Comparison of ENCODE assay signal across 8 cellular contexts in the genomic region with DNA sequence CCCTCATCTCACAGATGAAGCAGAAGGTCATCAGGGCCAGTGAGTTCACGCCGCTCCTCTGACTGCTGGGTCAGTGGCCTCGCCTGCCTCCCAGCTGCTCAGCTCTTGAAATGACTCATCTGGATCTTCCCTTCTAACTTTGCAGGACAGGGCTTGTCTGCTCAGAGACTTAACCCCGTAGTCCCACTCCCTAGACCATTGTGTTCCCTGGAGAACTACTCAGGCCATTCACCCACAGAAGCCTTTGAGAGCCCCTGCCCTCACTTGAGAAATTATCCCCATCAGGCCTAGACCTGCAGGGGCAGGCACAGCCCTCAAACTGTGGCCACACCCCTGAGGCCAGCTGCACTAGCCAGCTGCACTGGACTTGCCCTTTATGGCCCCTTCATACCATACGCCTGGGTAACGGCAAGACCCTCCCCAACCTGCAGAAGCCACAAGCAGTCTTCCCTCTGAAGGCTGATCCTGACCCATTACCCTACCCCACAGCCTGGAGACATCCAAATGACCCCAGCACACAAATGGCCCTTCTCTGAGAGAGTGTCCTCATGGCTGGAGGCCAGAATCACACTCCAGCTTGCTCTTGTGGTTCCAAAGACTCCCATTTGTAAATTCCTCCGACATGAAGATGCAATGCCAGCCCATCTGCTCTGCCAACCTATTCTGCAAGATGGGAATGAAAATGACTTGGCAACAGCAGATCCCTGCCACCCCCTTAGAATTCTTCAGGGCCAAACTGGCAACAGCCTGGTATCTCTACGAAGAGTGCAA. TPM values are rescaled to one million over a fixed set of nuclear protein-coding genes. Genes with fewer than 3 reads are reported as not detected.
DNase-seq lines count a peak whose midpoint lies in the region; ATAC-seq, FAIRE-seq and TF ChIP-seq lines count a peak whose summit lies in the region.

No MANE protein-coding gene starts in this region.

- H4K20me1 ChIP-seq in astrocyte (ENCODE audit: insufficient read depth, low read length): no peaks in the 10 kb centered on the region

- peaks cover 13% of the 10 kb centered on the region for H3K4me1 ChIP-seq in astrocyte (ENCODE audit: insufficient read depth, low read length)

- H3K27ac Mint-ChIP-seq in astrocyte (ENCODE audit: unreplicated experiment) (peak overlapping the region; percentile 73), mesothelial cell of epicardium (no peak overlapping the region)

- no peaks in the 10 kb centered on the region for H3K9me3 ChIP-seq in astrocyte (ENCODE audit: insufficient read depth, low read depth, low read length)

- DNase-seq in astrocyte (ENCODE audit: low read depth) (no peak), left lobe of liver (ENCODE audit: low spot score) (no peak), mesothelial cell of epicardium (ENCODE audit: low spot score in 2 of 2, unreplicated experiment in 2 of 2) (no peak)
- DNase-seq in effector CD8-positive, alpha-beta T cell (lab: John Stamatoyannopoulos, UW): no peak
- no peak for DNase-seq in activated naive CD4-positive, alpha-beta T cell (lab: John Stamatoyannopoulos, UW)

- TF ChIP-seq CTCF in astrocyte (IDR thresholded peaks at IDR 0.05; ENCODE audit: insufficient read depth, low read depth, low read length) (no peak), mesothelial cell of epicardium (IDR thresholded peaks at IDR 0.05; ENCODE audit: unreplicated experiment) (no peak)

- H3K9ac ChIP-seq in astrocyte (ENCODE audit: low read length): no peak overlapping the region

- peak overlapping the region; percentile 18 for H3K4me2 ChIP-seq in astrocyte (ENCODE audit: low read length)

- H3K27ac ChIP-seq in astrocyte (ENCODE audit: low read depth, low read length): no peak overlapping the region

- no peaks in the 10 kb centered on the region for H3K79me2 ChIP-seq in astrocyte (ENCODE audit: insufficient read depth, low read length)

- no peaks in the 10 kb centered on the region for H3K27me3 ChIP-seq in astrocyte (ENCODE audit: insufficient read depth, low read length)

- H3K9me3 Mint-ChIP-seq in astrocyte (ENCODE audit: unreplicated experiment) (no peaks in the 10 kb centered on the region), mesothelial cell of epicardium (no peaks in the 10 kb centered on the region)

- H3K36me3 Mint-ChIP-seq in astrocyte (ENCODE audit: low read depth, unreplicated experiment): no peaks in the 10 kb centered on the region
- no peaks in the 10 kb centered on the region for H3K36me3 Mint-ChIP-seq in mesothelial cell of epicardium

- no peak overlapping the region for H2AFZ ChIP-seq in astrocyte (ENCODE audit: low read depth, low read length)

- H3K4me1 Mint-ChIP-seq in astrocyte (ENCODE audit: low read depth, unreplicated experiment) (peaks cover 43% of the 10 kb centered on the region), mesothelial cell of epicardium (peaks cover 32% of the 10 kb centered on the region)

- peak; percentile 50 for ATAC-seq in GM18502 (IDR thresholded peaks at IDR 0.05; ENCODE audit: poor library complexity, unreplicated experiment)
- peak; percentile 76 for ATAC-seq in HG02852 (IDR thresholded peaks at IDR 0.05; ENCODE audit: unreplicated experiment)
- ATAC-seq in left lobe of liver: peak; percentile 54
- ATAC-seq in GM19455 (IDR thresholded peaks at IDR 0.05; ENCODE audit: unreplicated experiment): no peak

- H3K4me3 ChIP-seq in astrocyte (ENCODE audit: insufficient read depth, low read depth, low read length): no peak overlapping the region

- no peak for FAIRE-seq in astrocyte (lab: Jason Lieb, UNC)

- H3K4me3 Mint-ChIP-seq in astrocyte (ENCODE audit: unreplicated experiment) (no peak overlapping the region), mesothelial cell of epicardium (no peak overlapping the region)

- H3K27me3 Mint-ChIP-seq in astrocyte (ENCODE audit: low read depth, unreplicated experiment): no peaks in the 10 kb centered on the region
- no peaks in the 10 kb centered on the region for H3K27me3 Mint-ChIP-seq in mesothelial cell of epicardium (ENCODE audit: low read depth)

- H3K36me3 ChIP-seq in astrocyte (ENCODE audit: insufficient read depth, low read length): no peaks in the 10 kb centered on the region

RNA-seq across cellular contexts. Expression of a gene that starts 33.2 kb away (rescaled TPM):
- 0.58 and 0.98 TPM in 2 replicates for total RNA-seq in astrocyte
- 3.7 TPM for total RNA-seq in left lobe of liver
- total RNA-seq in mesothelial cell of epicardium: 0.76 to 1.2 TPM (median 0.97 TPM) in 3 replicates

RNA-seq across cellular contexts. Expression of a gene that starts 58.6 kb away (rescaled TPM):
- total RNA-seq in astrocyte (229 and 240 TPM in 2 replicates), left lobe of liver (17.8 TPM), mesothelial cell of epicardium (134 to 154 TPM (median 138 TPM) in 3 replicates)
